ENCODE assay signal across 8 cellular contexts in the genomic region with DNA sequence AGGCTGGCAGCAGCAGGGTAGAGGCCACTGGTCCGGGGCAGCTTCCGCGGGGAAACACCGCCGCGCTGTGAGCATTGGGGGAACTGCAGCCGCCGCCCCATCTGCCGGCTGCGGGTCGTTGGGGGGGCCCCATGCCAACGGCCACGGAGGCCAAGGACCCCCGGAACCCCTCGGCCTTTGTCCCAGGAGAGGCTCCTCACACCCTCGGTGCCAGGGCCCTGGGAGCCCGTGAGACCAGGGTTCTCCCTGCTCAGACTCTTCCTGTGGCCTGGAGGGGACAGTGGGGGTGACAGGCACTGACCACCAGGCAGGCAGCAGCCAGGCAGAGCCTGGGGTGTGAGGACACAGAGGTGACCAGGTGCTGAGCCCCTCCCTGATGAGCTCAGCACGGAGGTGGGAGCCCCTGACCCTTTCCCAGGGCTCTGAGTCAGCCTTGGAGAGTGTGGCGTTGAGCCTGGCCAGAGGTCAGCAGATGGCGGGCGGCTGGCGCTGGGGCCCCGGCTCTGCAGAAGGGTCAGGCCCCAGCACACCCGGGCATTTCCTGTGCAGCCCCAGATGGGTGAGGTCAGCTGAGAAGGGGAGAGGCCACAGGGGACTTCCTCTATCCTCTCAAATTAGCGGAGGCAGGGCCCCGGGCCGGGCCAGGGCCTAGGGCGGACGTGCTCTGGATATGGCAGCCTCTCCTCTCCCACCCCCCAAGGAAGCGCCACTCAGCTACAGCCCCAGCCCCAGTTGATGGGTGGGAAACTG. TPM values are rescaled to one million over a fixed set of nuclear protein-coding genes. Genes with fewer than 3 reads are reported as not detected.
DNase-seq lines count a peak whose midpoint lies in the region; ATAC-seq and TF ChIP-seq lines count a peak whose summit lies in the region.

No MANE protein-coding gene starts in this region.

- ATAC-seq in T-cell (replicated peaks in 1 of 4) (peak; percentile 5 to 94 (median 88)), GM21723 (IDR thresholded peaks at IDR 0.05; ENCODE audit: unreplicated experiment) (no peak)

- no peaks in the 10 kb centered on the region for H3K36me3 ChIP-seq in BLaER1
- H3K36me3 ChIP-seq in ascending aorta: no peaks in the 10 kb centered on the region
- H3K36me3 ChIP-seq in iPS-18a (ENCODE audit: control insufficient read depth, low read depth, low read length): no peaks in the 10 kb centered on the region
- H3K36me3 ChIP-seq in smooth muscle cell (ENCODE audit: low read depth): no peaks in the 10 kb centered on the region

- CTCF ChIA-PET in T-cell (lab: Charles Lee): interaction anchor here in 1 of 2 donors (0.7 kb wide), 1 partner anchor 58 kb away, joined by 3 read pairs; no protein-coding TSS in a partner anchor

- H2AFZ ChIP-seq in smooth muscle cell (ENCODE audit: low read depth): peak overlapping the region; percentile 67

- H3K9me3 ChIP-seq in BLaER1: no peaks in the 10 kb centered on the region
- H3K9me3 ChIP-seq in ascending aorta: no peaks in the 10 kb centered on the region
- H3K9me3 ChIP-seq in iPS-18a (ENCODE audit: control insufficient read depth, low read depth, low read length): no peaks in the 10 kb centered on the region
- H3K9me3 ChIP-seq in smooth muscle cell (replicated peaks; ENCODE audit: low read depth): no peaks in the 10 kb centered on the region

- H3K4me1 Mint-ChIP-seq in T-cell: peaks cover 0 to 7% (median 0%) of the 10 kb centered on the region in 3 donors

- H3K27ac Mint-ChIP-seq in T-cell: no peak overlapping the region

- TF ChIP-seq CTCF in HFF-Myc (IDR thresholded peaks at IDR 0.05; ENCODE audit: low read depth, low read length, missing control alignments): peak; percentile 92
- peak; percentile 79 to 82 (median 81) for TF ChIP-seq CTCF in ascending aorta (IDR thresholded peaks at IDR 0.05)
- TF ChIP-seq CTCF in smooth muscle cell (IDR thresholded peaks at IDR 0.05; ENCODE audit: borderline replicate concordance, insufficient read depth, poor library complexity, severe bottlenecking): peak; percentile 83

- H3K4me3 Mint-ChIP-seq in T-cell: no peak overlapping the region

- H3K79me2 ChIP-seq in smooth muscle cell (ENCODE audit: low read depth): no peaks in the 10 kb centered on the region

- H3K27ac ChIP-seq in BLaER1 (peak overlapping the region; percentile 96), ascending aorta (peak overlapping the region; percentile 48 to 50), iPS-18a (ENCODE audit: low read length) (no peak overlapping the region), smooth muscle cell (ENCODE audit: low read depth) (no peak overlapping the region)

- POLR2A ChIA-PET in T-cell (lab: Charles Lee): no interaction called here

- H3K4me3 ChIP-seq in BLaER1 (peak overlapping the region; percentile 66), HFF-Myc (replicated peaks; ENCODE audit: low read depth, low read length) (no peak overlapping the region), ascending aorta (peak overlapping the region; percentile 36 to 44), iPS-18a (ENCODE audit: low read length) (peak overlapping the region; percentile 34), smooth muscle cell (no peak overlapping the region)

- H3K9ac ChIP-seq in BLaER1 (peak overlapping the region; percentile 82), iPS-18a (ENCODE audit: low read length) (no peak overlapping the region), smooth muscle cell (ENCODE audit: low read depth) (no peak overlapping the region)

- H3K4me1 ChIP-seq in BLaER1 (peaks cover 99% of the 10 kb centered on the region), ascending aorta (peaks cover 0 to 8% of the 10 kb centered on the region in 2 donors), iPS-18a (ENCODE audit: control insufficient read depth, low read depth, low read length) (no peaks in the 10 kb centered on the region), smooth muscle cell (ENCODE audit: low read depth) (peaks cover 6% of the 10 kb centered on the region)

- H4K20me1 ChIP-seq in BLaER1: no peaks in the 10 kb centered on the region
- H4K20me1 ChIP-seq in smooth muscle cell (ENCODE audit: low read depth): no peaks in the 10 kb centered on the region

- H3F3A ChIP-seq in smooth muscle cell (ENCODE audit: low read depth): no peaks in the 10 kb centered on the region

- peaks cover 8 to 31% of the 10 kb centered on the region in 2 donors for H3K27me3 Mint-ChIP-seq in T-cell

- H3K9me3 Mint-ChIP-seq in T-cell: no peaks in the 10 kb centered on the region

- DNase-seq in HFF-Myc (ENCODE audit: extremely low read depth, low read depth): no peak
- peak in 26 of 34 experiments; percentile 36 to 80 (median 68) for DNase-seq in T-cell
- peak; percentile 39 to 83 for DNase-seq in ascending aorta (ENCODE audit: low spot score in 2 of 2)
- peak; percentile 31 for DNase-seq in smooth muscle cell (lab: John Stamatoyannopoulos, UW; ENCODE audit: unreplicated experiment)
- no peak for DNase-seq in NCI-H2171 treated with DMSO at 0.1 percent for 48 hours (lab: John Stamatoyannopoulos, UW)

- intact Hi-C loops in ascending aorta (cut with DNase I): no loop called here

- H3K36me3 Mint-ChIP-seq in T-cell: no peaks in the 10 kb centered on the region

- H3K4me2 ChIP-seq in BLaER1 (peak overlapping the region; percentile 99), smooth muscle cell (peak overlapping the region; percentile 56)

- WGBS in smooth muscle cell (ENCODE audit: low lambda C conversion rate): 28% methylated on average over 28 of the region's 30 CpGs

- peaks cover 11% of the 10 kb centered on the region; the same call in 1 of the 2 replicates for H3K27me3 ChIP-seq in BLaER1
- H3K27me3 ChIP-seq in ascending aorta: no peaks in the 10 kb centered on the region
- H3K27me3 ChIP-seq in iPS-18a (ENCODE audit: control insufficient read depth, insufficient read depth, low read length): peaks cover 12% of the 10 kb centered on the region
- no peaks in the 10 kb centered on the region for H3K27me3 ChIP-seq in smooth muscle cell (ENCODE audit: low read depth)

RNA-seq across cellular contexts. Expression of a gene that starts 17.9 kb away (rescaled TPM):
- total RNA-seq in T-cell: 1 to 10 TPM in 3 of 5 donors, under 1 TPM in 2; 0.43 to 1.9 (median 1.1) TPM
- 443 TPM for total RNA-seq in ascending aorta
- 60.3 and 61.8 TPM in 2 replicates for total RNA-seq in smooth muscle cell
- 196 and 239 TPM in 2 replicates for polyA plus RNA-seq in smooth muscle cell

RNA-seq across cellular contexts. Expression of a gene that starts 42.5 kb away (rescaled TPM):
- total RNA-seq in T-cell (10 to 100 TPM in 4 of 5 donors, 1 to 10 TPM in 1; 6.5 to 13.0 (median 12.1) TPM), ascending aorta (129 TPM), smooth muscle cell (42.9 and 48.6 TPM in 2 replicates)
- 105 and 122 TPM in 2 replicates for polyA plus RNA-seq in smooth muscle cell

Comparison
In these comparisons a context has a peak if more than half of its experiments do, and no peak if none do; other contexts are left out.
1. H3K27ac ChIP-seq: peak in BLaER1 (single experiment) and ascending aorta (2 of 2); none in iPS-18a (single experiment) and smooth muscle cell (single experiment).
2. H3K4me3 ChIP-seq: peak in BLaER1 (single experiment), ascending aorta (2 of 2) and iPS-18a (single experiment); none in HFF-Myc (single experiment) and smooth muscle cell (single experiment).
3. DNase-seq: peak in T-cell (26 of 34), ascending aorta (2 of 2) and smooth muscle cell (single experiment); none in HFF-Myc (single experiment) and NCI-H2171 treated with DMSO at 0.1 percent for 48 hours (single experiment).
4. RNA of a gene that starts 17.9 kb away (total RNA-seq): 443 TPM in ascending aorta (single experiment) and 60.3 to 61.8 TPM in smooth muscle cell; 0.43 to 1.9 TPM in T-cell; every median in the first group is over 10 times any median in the second.
5. Peak in every context shown above with its lines, with median percentiles within 50 percentile points of each other: CTCF ChIP-seq.